ENCODE assay signal across 23 cellular contexts in the genomic region with DNA sequence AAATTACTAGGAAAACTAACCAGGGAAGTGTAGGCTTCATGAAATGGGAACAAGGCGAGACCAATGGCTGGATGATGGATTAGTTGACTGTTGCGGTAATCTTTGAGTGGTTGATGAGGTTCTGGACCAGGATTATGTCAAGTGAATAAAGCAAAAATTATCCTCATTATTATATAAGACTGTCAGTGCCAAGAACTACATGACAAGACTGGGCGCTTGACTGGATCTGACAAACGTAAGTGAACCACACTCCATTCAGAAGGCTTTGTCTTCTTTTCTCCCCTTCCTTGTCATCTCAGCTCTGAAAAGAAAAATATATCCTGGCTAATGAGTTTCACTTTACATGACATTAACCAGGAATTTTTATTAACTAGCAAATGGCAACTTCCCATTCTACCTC.
"Had no signal": no experiment of that assay in that cellular context is flagged by ENCODE, and none has a peak within 500 bp of the region (broad histone marks: within the 10 kb centered on the region; RNA-seq: fewer than 3 reads in every experiment).

No MANE protein-coding gene starts in this region.

- ATAC-seq: activated CD8-positive, alpha-beta T cell treated with anti-CD3 and anti-CD28 coated beads, Interleukin-2, amount 10 ng/mL, durations not matched to agents 7 days and 5 days; Panc1; Right ventricle myocardium inferior; WTC11 had no signal

- H3K9ac ChIP-seq: KMS-11 had no signal

- H3K27ac ChIP-seq: adrenal gland, KMS-11 had no signal

- H3K4me3 ChIP-seq: adrenal gland had no signal

- H3K27me3 ChIP-seq: adrenal gland had no signal

- H3K4me2 ChIP-seq: KMS-11 had no signal

- H3K36me3 ChIP-seq: adrenal gland had no signal

- DNase-seq: activated CD4-positive, alpha-beta T cell treated with anti-CD3 and anti-CD28 coated beads for 48 hours; activated CD4-positive, alpha-beta T cell treated with anti-CD3 and anti-CD28 coated beads, Interleukin-2, amount 50 U/mL, for 4 hours; activated CD4-positive, CD25-positive, alpha-beta regulatory T cell treated with anti-CD3 and anti-CD28 coated beads, Interleukin-2, amount 50 U/mL, for 72 hours; activated CD8-positive, alpha-beta memory T cell treated with anti-CD3 and anti-CD28 coated beads, Interleukin-2, amount 50 U/mL, for 48 hours; activated CD8-positive, alpha-beta T cell treated with anti-CD3 and anti-CD28 coated beads, Interleukin-2, amount 10 ng/mL, durations not matched to agents 7 days and 5 days; activated naive CD4-positive, alpha-beta T cell treated with anti-CD3 and anti-CD28 coated beads, Interleukin-2, amount 50 U/mL, for 16 hours; activated naive CD8-positive, alpha-beta T cell treated with anti-CD3 and anti-CD28 coated beads, Interleukin-2, amount 10 ng/mL, durations not matched to agents 7 days and 5 days; activated T-cell treated with anti-CD3 and anti-CD28 coated beads, Interleukin-2, amount 50 U/mL, for 1 hour; adrenal gland; anterior cingulate cortex; cerebellar nuclear complex; NCI-H1694; NCI-H2171 treated with DMSO at 0.1 percent for 48 hours; NCI-H226; NCI-H526; NK-92 treated with Interleukin-12 subunit alpha and Interleukin-12 subunit beta, amount 100 ng/mL, for 24 hours; OCI-M1; RPMI8226; T-helper 9 cell had no signal

- H3K9me3 ChIP-seq: adrenal gland had no signal
